ENCODE assay signal across 29 cellular contexts in genomic region chr16:79672524-79672923, GRCh38.
"Had no signal": no experiment of that assay in that cellular context is flagged by ENCODE, and none has a peak within 500 bp of the region (broad histone marks: within the 10 kb centered on the region; RNA-seq: fewer than 3 reads in every experiment).

No MANE protein-coding gene starts in this region.

- H3K4me3 Mint-ChIP-seq: dendritic cell treated with granulocyte-macrophage colony-stimulating factor and Interleukin-4, amounts not matched to agents 40 ng/mL and 50 ng/mL, for 4 days; endodermal cell; naive thymus-derived CD8-positive, alpha-beta T cell; nephron progenitor cell; stimulated activated naive B cell treated with anti-CD40 and anti-IgM and Interleukin-4, amounts not matched to agents 10 μg/mL and 1 μg/mL and 100 μg/mL, for 72 hours; stimulated activated naive CD8-positive, alpha-beta T cell treated with anti-CD3 and anti-CD28 coated beads, Interleukin-15, Interleukin-2, amounts not matched to agents 100 ng/mL and 50 ng/mL, for 24 hours had no signal

- DNase-seq: colonic mucosa; effector CD8-positive, alpha-beta T cell; endodermal cell; foreskin keratinocyte; heart left ventricle; left cardiac atrium; left lung; mesendoderm; midbrain; naive thymus-derived CD8-positive, alpha-beta T cell; nephron progenitor cell; nucleus accumbens; ovary; posterior cingulate gyrus; psoas muscle; right cardiac atrium; sigmoid colon; small intestine; stimulated activated CD4-positive, alpha-beta T cell treated with anti-CD3 and anti-CD28 coated beads, Interleukin-15, amount 100 ng/mL, for 24 hours; stimulated activated CD4-positive, alpha-beta T cell treated with anti-CD3 and anti-CD28 coated beads, Interleukin-2, amount 100 ng/mL, for 48 hours; stimulated activated naive B cell treated with anti-CD40 and anti-IgM and Interleukin-4, amounts not matched to agents 10 μg/mL and 1 μg/mL and 100 μg/mL, for 72 hours; transverse colon; upper lobe of right lung had no signal

- H3K4me3 ChIP-seq: colonic mucosa, gastroesophageal sphincter, heart left ventricle, hepatocyte, left lung, ovary, psoas muscle, sigmoid colon, transverse colon, upper lobe of right lung, vagina had no signal

- H3K27me3 Mint-ChIP-seq: dendritic cell treated with granulocyte-macrophage colony-stimulating factor and Interleukin-4, amounts not matched to agents 40 ng/mL and 50 ng/mL, for 4 days; stimulated activated naive B cell treated with anti-CD40 and anti-IgM and Interleukin-4, amounts not matched to agents 10 μg/mL and 1 μg/mL and 100 μg/mL, for 72 hours had no signal

- H3K36me3 Mint-ChIP-seq: naive thymus-derived CD8-positive, alpha-beta T cell; stimulated activated naive B cell treated with anti-CD40 and anti-IgM and Interleukin-4, amounts not matched to agents 10 μg/mL and 1 μg/mL and 100 μg/mL, for 72 hours had no signal

- H3K27ac Mint-ChIP-seq: dendritic cell treated with granulocyte-macrophage colony-stimulating factor and Interleukin-4, amounts not matched to agents 40 ng/mL and 50 ng/mL, for 4 days; endodermal cell; naive thymus-derived CD8-positive, alpha-beta T cell; nephron progenitor cell; stimulated activated naive B cell treated with anti-CD40 and anti-IgM and Interleukin-4, amounts not matched to agents 10 μg/mL and 1 μg/mL and 100 μg/mL, for 72 hours; stimulated activated naive CD8-positive, alpha-beta T cell treated with anti-CD3 and anti-CD28 coated beads, Interleukin-15, Interleukin-2, amounts not matched to agents 100 ng/mL and 50 ng/mL, for 24 hours had no signal

- ATAC-seq: esophagus mucosa; foreskin keratinocyte; gastroesophageal sphincter; heart left ventricle; left cardiac atrium; left lung; naive thymus-derived CD8-positive, alpha-beta T cell; psoas muscle; right cardiac atrium; stimulated activated naive B cell treated with anti-CD40 and anti-IgM and Interleukin-4, amounts not matched to agents 10 μg/mL and 1 μg/mL and 100 μg/mL, for 72 hours; upper lobe of right lung had no signal

- H3K4me1 Mint-ChIP-seq: naive thymus-derived CD8-positive, alpha-beta T cell; nephron progenitor cell; stimulated activated naive B cell treated with anti-CD40 and anti-IgM and Interleukin-4, amounts not matched to agents 10 μg/mL and 1 μg/mL and 100 μg/mL, for 72 hours had no signal
